1 cellular context compared by ENCODE assay signal in the genomic region with DNA sequence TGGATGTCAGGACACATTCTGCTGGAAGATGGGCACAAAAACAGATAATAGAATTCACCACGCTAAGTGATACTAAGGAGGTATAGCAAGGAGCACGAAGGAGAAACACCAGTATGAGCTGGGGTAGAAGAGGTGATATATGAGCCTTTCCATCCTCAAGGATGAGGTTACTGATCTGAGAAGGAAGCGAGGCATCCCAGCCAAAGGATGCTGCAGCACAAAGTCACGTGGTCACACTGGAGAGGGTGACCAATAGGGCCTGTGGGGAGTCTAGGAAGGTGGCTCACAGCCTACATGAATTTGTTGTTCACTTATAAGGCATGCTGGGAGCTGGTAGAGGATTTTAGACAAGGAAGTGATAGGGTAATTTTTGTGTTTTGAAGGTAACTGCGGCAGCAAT.
TF ChIP-seq lines count a peak whose summit lies in the region.

No MANE protein-coding gene starts in this region.

TF ChIP-seq in GM12878, 131 proteins besides CTCF, POLR2A, EP300 and RAD21:
- TF ChIP-seq RELB (IDR thresholded peaks at IDR 0.05; ENCODE audit: low read depth) (no peak), JUNB (IDR thresholded peaks at IDR 0.05) (no peak), RAD51 (IDR thresholded peaks at IDR 0.05) (peak; percentile 31; the same call in 1 of the 2 replicates)
